Comparison of ENCODE assay signal across 10 cellular contexts in genomic region chr12:65631621-65632111, GRCh38.
DNase-seq lines count a peak whose midpoint lies in the region; ATAC-seq, FAIRE-seq and TF ChIP-seq lines count a peak whose summit lies in the region.
"Had no signal": no experiment of that assay in that cellular context is flagged by ENCODE, and none has a peak within 500 bp of the region (broad histone marks: within the 10 kb centered on the region; RNA-seq: fewer than 3 reads in every experiment).

No MANE protein-coding gene starts in this region.

- H2AFZ ChIP-seq in mammary epithelial cell (ENCODE audit: low read depth, low read length) = no peak overlapping the region

- peak overlapping the region; percentile 49 for H3K4me2 ChIP-seq in mammary epithelial cell (ENCODE audit: insufficient read depth, low read depth, low read length)

- peak overlapping the region; percentile 100 for H3K27ac ChIP-seq in mammary epithelial cell (ENCODE audit: insufficient read depth, low read depth, low read length)
- H3K27ac ChIP-seq: C4-2B had no signal

- no peaks in the 10 kb centered on the region for H3K27me3 ChIP-seq in mammary epithelial cell (ENCODE audit: insufficient read depth, low read length)

- peaks cover 54% of the 10 kb centered on the region for H3K4me1 ChIP-seq in mammary epithelial cell (ENCODE audit: insufficient read depth, low read length)

- no peak overlapping the region for H3K4me3 ChIP-seq in mammary epithelial cell (replicated peaks in 1 of 3; ENCODE audit: insufficient read depth in 1 of 3, low read depth in 2 of 3, low read length in 3 of 3)

- no peaks in the 10 kb centered on the region for H4K20me1 ChIP-seq in mammary epithelial cell (ENCODE audit: insufficient read depth, low read length)

- no peaks in the 10 kb centered on the region for H3K36me3 ChIP-seq in mammary epithelial cell (ENCODE audit: insufficient read depth, low read length)

- 0% methylated on average over 7 of the region's 8 CpGs for WGBS in mammary epithelial cell (ENCODE audit: low coverage, missing lambda C conversion rate)

- DNase-seq in HT-29 (ENCODE audit: low spot score) (peak; percentile 84), mammary epithelial cell (peak; percentile 100), left colon (no peak), NCI-H1105 (lab: John Stamatoyannopoulos, UW) (no peak), NCI-H510A treated with DMSO at 0.1 percent for 48 hours (lab: John Stamatoyannopoulos, UW) (no peak), DMS79 treated with DMSO at 0.1 percent for 48 hours (lab: John Stamatoyannopoulos, UW) (no peak)
- DNase-seq: NCI-H526 treated with DMSO at 0.1 percent for 48 hours had no signal

- intact Hi-C loops in mammary epithelial cell (cut with micrococcal nuclease) (loop anchor here (1.0 kb wide), 6 partner anchors 12 to 75 kb away; no protein-coding TSS in a partner anchor), left colon (cut with DNase I, micrococcal nuclease) (no loop called here)

- peak; percentile 96 for FAIRE-seq in A204.1 (lab: Jason Lieb, UNC)

- CTCF ChIA-PET in mammary epithelial cell (lab: Charles Lee; ENCODE audit: low non-redundant PET) = interaction anchor here (0.7 kb wide), 1 partner anchor 75 kb away, joined by 4 read pairs; no protein-coding TSS in a partner anchor

- H3K9me3 ChIP-seq in mammary epithelial cell (replicated peaks; ENCODE audit: insufficient read depth, low read length) = no peaks in the 10 kb centered on the region

- ATAC-seq in left colon (peak; percentile 35), GM18502 (IDR thresholded peaks at IDR 0.05; ENCODE audit: poor library complexity, unreplicated experiment) (no peak)

- dilution Hi-C loops in mammary epithelial cell (cut with HindIII; ENCODE audit: low sequenced_read_pairs) = loop anchor here (5.0 kb wide), 2 partner anchors 61 to 186 kb away; no protein-coding TSS in a partner anchor

- peak overlapping the region; percentile 82 for H3K9ac ChIP-seq in mammary epithelial cell (ENCODE audit: insufficient read depth, low read length)

- TF ChIP-seq CTCF in mammary epithelial cell (conservative IDR thresholded peaks at IDR 0.05 in 1 of 2, IDR thresholded peaks at IDR 0.05 in 1 of 2; ENCODE audit: extremely low read depth in 1 of 2, insufficient read depth in 1 of 2, low read depth in 1 of 2, low read length in 2 of 2) = no peak

- no peaks in the 10 kb centered on the region for H3K79me2 ChIP-seq in mammary epithelial cell (ENCODE audit: insufficient read depth, low read length)

- in situ Hi-C loops in mammary epithelial cell (cut with MboI; ENCODE audit: low sequenced_read_pairs in 2 of 2) = no loop called here

- no TSS peak for BruUV-seq in mammary epithelial cell (replicated peaks; lab: Mats Ljungman, UMichigan)

Comparison
In these comparisons a context has a peak if more than half of its experiments do, and no peak if none do; other contexts are left out.
1. DNase-seq: peak in HT-29 (single experiment) and mammary epithelial cell (single experiment); none in left colon (0 of 2), NCI-H1105 (single experiment), NCI-H510A treated with DMSO at 0.1 percent for 48 hours (single experiment) and DMS79 treated with DMSO at 0.1 percent for 48 hours (single experiment).